In the genomic region with DNA sequence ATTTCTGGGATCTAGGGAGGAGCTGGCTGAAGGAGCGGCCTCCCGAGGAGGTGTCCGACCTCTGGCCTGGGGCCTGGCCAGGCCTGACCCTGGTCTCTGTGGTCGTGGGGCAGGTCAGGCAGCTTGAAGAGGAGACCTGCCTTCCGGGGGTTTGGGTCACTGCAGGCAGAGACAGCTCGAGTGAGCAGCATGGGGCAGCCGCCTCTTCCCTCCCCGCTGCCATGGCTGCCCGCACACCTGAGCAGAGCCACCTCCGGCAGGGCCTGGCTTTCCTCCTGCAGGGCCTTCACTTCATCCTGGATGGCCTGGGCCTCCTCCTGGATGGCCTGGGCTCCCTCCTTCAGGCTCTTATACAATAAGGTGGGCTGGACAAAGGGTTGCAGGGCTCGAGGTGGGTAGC, we compare ENCODE assay signal across 1 cellular context.
TF ChIP-seq lines count a peak whose summit lies in the region.

No MANE protein-coding gene starts in this region.

TF ChIP-seq in HepG2, 621 proteins besides CTCF, POLR2A, EP300 and RAD21 (continues in another document):
- TF ChIP-seq NR2C2 (CRISPR knock-in tag; IDR thresholded peaks at IDR 0.05; ENCODE audit: borderline replicate concordance): 0 out of 2 replicates have a peak, but pooled peaks have one; percentile 27
- no peak for TF ChIP-seq ZMAT3 (CRISPR knock-in tag; conservative IDR thresholded peaks at IDR 0.05)
- 0 out of 2 replicates have a peak, but pooled peaks have one; percentile 19 for TF ChIP-seq KAT8 (CRISPR knock-in tag; IDR thresholded peaks at IDR 0.05)
- no peak for TF ChIP-seq SNAI1 (CRISPR knock-in tag; IDR thresholded peaks at IDR 0.05; ENCODE audit: borderline replicate concordance)
- no peak for TF ChIP-seq ZNF460 (CRISPR knock-in tag; IDR thresholded peaks at IDR 0.05; ENCODE audit: borderline replicate concordance)
- TF ChIP-seq HDAC1 (CRISPR knock-in tag; IDR thresholded peaks at IDR 0.05): peak; percentile 28; the same call in 1 of the 2 replicates
- 0 out of 2 replicates have a peak, but pooled peaks have one; percentile 7 for TF ChIP-seq ETV5 (CRISPR knock-in tag; IDR thresholded peaks at IDR 0.05; ENCODE audit: borderline replicate concordance)
- no peak for TF ChIP-seq KDM5A (IDR thresholded peaks at IDR 0.05; ENCODE audit: borderline replicate concordance, low read length)
- peak; percentile 65 for TF ChIP-seq SALL2 (CRISPR knock-in tag; IDR thresholded peaks at IDR 0.05)
- TF ChIP-seq ZNF788 (CRISPR knock-in tag; IDR thresholded peaks at IDR 0.05; ENCODE audit: borderline replicate concordance): no peak
- TF ChIP-seq, protein P1, sequence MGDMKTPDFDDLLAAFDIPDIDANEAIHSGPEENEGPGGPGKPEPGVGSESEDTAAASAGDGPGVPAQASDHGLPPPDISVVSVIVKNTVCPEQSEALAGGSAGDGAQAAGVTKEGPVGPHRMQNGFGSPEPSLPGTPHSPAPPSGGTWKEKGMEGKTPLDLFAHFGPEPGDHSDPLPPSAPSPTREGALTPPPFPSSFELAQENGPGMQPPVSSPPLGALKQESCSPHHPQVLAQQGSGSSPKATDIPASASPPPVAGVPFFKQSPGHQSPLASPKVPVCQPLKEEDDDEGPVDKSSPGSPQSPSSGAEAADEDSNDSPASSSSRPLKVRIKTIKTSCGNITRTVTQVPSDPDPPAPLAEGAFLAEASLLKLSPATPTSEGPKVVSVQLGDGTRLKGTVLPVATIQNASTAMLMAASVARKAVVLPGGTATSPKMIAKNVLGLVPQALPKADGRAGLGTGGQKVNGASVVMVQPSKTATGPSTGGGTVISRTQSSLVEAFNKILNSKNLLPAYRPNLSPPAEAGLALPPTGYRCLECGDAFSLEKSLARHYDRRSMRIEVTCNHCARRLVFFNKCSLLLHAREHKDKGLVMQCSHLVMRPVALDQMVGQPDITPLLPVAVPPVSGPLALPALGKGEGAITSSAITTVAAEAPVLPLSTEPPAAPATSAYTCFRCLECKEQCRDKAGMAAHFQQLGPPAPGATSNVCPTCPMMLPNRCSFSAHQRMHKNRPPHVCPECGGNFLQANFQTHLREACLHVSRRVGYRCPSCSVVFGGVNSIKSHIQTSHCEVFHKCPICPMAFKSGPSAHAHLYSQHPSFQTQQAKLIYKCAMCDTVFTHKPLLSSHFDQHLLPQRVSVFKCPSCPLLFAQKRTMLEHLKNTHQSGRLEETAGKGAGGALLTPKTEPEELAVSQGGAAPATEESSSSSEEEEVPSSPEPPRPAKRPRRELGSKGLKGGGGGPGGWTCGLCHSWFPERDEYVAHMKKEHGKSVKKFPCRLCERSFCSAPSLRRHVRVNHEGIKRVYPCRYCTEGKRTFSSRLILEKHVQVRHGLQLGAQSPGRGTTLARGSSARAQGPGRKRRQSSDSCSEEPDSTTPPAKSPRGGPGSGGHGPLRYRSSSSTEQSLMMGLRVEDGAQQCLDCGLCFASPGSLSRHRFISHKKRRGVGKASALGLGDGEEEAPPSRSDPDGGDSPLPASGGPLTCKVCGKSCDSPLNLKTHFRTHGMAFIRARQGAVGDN (CRISPR knock-in tag; IDR thresholded peaks at IDR 0.05): peak; percentile 84
- TF ChIP-seq GABPB1 (CRISPR knock-in tag; IDR thresholded peaks at IDR 0.05): peak; percentile 55; the same call in 1 of the 2 replicates
- TF ChIP-seq, protein P2, sequence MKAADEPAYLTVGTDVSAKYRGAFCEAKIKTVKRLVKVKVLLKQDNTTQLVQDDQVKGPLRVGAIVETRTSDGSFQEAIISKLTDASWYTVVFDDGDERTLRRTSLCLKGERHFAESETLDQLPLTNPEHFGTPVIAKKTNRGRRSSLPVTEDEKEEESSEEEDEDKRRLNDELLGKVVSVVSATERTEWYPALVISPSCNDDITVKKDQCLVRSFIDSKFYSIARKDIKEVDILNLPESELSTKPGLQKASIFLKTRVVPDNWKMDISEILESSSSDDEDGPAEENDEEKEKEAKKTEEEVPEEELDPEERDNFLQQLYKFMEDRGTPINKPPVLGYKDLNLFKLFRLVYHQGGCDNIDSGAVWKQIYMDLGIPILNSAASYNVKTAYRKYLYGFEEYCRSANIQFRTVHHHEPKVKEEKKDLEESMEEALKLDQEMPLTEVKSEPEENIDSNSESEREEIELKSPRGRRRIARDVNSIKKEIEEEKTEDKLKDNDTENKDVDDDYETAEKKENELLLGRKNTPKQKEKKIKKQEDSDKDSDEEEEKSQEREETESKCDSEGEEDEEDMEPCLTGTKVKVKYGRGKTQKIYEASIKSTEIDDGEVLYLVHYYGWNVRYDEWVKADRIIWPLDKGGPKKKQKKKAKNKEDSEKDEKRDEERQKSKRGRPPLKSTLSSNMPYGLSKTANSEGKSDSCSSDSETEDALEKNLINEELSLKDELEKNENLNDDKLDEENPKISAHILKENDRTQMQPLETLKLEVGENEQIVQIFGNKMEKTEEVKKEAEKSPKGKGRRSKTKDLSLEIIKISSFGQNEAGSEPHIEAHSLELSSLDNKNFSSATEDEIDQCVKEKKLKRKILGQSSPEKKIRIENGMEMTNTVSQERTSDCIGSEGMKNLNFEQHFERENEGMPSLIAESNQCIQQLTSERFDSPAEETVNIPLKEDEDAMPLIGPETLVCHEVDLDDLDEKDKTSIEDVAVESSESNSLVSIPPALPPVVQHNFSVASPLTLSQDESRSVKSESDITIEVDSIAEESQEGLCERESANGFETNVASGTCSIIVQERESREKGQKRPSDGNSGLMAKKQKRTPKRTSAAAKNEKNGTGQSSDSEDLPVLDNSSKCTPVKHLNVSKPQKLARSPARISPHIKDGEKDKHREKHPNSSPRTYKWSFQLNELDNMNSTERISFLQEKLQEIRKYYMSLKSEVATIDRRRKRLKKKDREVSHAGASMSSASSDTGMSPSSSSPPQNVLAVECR (CRISPR knock-in tag; IDR thresholded peaks at IDR 0.05; ENCODE audit: borderline replicate concordance): peak; percentile 36; the same call in 1 of the 2 replicates
- peak; percentile 37; the same call in 1 of the 2 replicates for TF ChIP-seq ZNF263 (CRISPR knock-in tag; IDR thresholded peaks at IDR 0.05)
- TF ChIP-seq, protein P3, sequence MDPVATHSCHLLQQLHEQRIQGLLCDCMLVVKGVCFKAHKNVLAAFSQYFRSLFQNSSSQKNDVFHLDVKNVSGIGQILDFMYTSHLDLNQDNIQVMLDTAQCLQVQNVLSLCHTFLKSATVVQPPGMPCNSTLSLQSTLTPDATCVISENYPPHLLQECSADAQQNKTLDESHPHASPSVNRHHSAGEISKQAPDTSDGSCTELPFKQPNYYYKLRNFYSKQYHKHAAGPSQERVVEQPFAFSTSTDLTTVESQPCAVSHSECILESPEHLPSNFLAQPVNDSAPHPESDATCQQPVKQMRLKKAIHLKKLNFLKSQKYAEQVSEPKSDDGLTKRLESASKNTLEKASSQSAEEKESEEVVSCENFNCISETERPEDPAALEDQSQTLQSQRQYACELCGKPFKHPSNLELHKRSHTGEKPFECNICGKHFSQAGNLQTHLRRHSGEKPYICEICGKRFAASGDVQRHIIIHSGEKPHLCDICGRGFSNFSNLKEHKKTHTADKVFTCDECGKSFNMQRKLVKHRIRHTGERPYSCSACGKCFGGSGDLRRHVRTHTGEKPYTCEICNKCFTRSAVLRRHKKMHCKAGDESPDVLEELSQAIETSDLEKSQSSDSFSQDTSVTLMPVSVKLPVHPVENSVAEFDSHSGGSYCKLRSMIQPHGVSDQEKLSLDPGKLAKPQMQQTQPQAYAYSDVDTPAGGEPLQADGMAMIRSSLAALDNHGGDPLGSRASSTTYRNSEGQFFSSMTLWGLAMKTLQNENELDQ (CRISPR knock-in tag; IDR thresholded peaks at IDR 0.05; ENCODE audit: borderline replicate concordance): no peak
- TF ChIP-seq ZSCAN31 (CRISPR knock-in tag; IDR thresholded peaks at IDR 0.05; ENCODE audit: low read depth): 0 out of 2 replicates have a peak, but pooled peaks have one; percentile 21
- TF ChIP-seq NFRKB (IDR thresholded peaks at IDR 0.05): no peak
- 0 out of 2 replicates have a peak, but pooled peaks have one; percentile 37 for TF ChIP-seq JUND (CRISPR knock-in tag; IDR thresholded peaks at IDR 0.05)
- no peak for TF ChIP-seq ZFP62 (CRISPR knock-in tag; IDR thresholded peaks at IDR 0.05)
- peak; percentile 67 for TF ChIP-seq IKZF4 (CRISPR knock-in tag; IDR thresholded peaks at IDR 0.05; ENCODE audit: borderline replicate concordance, low read depth, not compliant biosample characterization)
- TF ChIP-seq, protein P4, sequence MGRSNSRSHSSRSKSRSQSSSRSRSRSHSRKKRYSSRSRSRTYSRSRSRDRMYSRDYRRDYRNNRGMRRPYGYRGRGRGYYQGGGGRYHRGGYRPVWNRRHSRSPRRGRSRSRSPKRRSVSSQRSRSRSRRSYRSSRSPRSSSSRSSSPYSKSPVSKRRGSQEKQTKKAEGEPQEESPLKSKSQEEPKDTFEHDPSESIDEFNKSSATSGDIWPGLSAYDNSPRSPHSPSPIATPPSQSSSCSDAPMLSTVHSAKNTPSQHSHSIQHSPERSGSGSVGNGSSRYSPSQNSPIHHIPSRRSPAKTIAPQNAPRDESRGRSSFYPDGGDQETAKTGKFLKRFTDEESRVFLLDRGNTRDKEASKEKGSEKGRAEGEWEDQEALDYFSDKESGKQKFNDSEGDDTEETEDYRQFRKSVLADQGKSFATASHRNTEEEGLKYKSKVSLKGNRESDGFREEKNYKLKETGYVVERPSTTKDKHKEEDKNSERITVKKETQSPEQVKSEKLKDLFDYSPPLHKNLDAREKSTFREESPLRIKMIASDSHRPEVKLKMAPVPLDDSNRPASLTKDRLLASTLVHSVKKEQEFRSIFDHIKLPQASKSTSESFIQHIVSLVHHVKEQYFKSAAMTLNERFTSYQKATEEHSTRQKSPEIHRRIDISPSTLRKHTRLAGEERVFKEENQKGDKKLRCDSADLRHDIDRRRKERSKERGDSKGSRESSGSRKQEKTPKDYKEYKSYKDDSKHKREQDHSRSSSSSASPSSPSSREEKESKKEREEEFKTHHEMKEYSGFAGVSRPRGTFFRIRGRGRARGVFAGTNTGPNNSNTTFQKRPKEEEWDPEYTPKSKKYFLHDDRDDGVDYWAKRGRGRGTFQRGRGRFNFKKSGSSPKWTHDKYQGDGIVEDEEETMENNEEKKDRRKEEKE (IDR thresholded peaks at IDR 0.05): no peak
- TF ChIP-seq JARID2 (CRISPR knock-in tag; IDR thresholded peaks at IDR 0.05; ENCODE audit: insufficient replicate concordance): no peak
- TF ChIP-seq ZNF274 (CRISPR knock-in tag; IDR thresholded peaks at IDR 0.05): peak; percentile 26; the same call in 1 of the 2 replicates
- TF ChIP-seq KDM6A (CRISPR knock-in tag; IDR thresholded peaks at IDR 0.05; ENCODE audit: low read depth): no peak
- no peak for TF ChIP-seq RFX3 (CRISPR knock-in tag; IDR thresholded peaks at IDR 0.05)
- TF ChIP-seq REPIN1 (CRISPR knock-in tag; IDR thresholded peaks at IDR 0.05; ENCODE audit: borderline replicate concordance, low read depth): no peak
- no peak for TF ChIP-seq YEATS4 (CRISPR knock-in tag; IDR thresholded peaks at IDR 0.05; ENCODE audit: borderline replicate concordance)
- 0 out of 2 replicates have a peak, but pooled peaks have one; percentile 27 for TF ChIP-seq HOXD1 (CRISPR knock-in tag; IDR thresholded peaks at IDR 0.05)
- TF ChIP-seq ZFX (CRISPR knock-in tag; IDR thresholded peaks at IDR 0.05; ENCODE audit: low read depth): peak; percentile 61
- no peak for TF ChIP-seq ZFYVE20 (CRISPR knock-in tag; IDR thresholded peaks at IDR 0.05; ENCODE audit: borderline replicate concordance, low read depth)
- TF ChIP-seq ZNF296 (CRISPR knock-in tag; conservative IDR thresholded peaks at IDR 0.05): 0 out of 2 replicates have a peak, but pooled peaks have one; percentile 37
- TF ChIP-seq, protein P5, sequence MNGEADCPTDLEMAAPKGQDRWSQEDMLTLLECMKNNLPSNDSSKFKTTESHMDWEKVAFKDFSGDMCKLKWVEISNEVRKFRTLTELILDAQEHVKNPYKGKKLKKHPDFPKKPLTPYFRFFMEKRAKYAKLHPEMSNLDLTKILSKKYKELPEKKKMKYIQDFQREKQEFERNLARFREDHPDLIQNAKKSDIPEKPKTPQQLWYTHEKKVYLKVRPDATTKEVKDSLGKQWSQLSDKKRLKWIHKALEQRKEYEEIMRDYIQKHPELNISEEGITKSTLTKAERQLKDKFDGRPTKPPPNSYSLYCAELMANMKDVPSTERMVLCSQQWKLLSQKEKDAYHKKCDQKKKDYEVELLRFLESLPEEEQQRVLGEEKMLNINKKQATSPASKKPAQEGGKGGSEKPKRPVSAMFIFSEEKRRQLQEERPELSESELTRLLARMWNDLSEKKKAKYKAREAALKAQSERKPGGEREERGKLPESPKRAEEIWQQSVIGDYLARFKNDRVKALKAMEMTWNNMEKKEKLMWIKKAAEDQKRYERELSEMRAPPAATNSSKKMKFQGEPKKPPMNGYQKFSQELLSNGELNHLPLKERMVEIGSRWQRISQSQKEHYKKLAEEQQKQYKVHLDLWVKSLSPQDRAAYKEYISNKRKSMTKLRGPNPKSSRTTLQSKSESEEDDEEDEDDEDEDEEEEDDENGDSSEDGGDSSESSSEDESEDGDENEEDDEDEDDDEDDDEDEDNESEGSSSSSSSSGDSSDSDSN (CRISPR knock-in tag; IDR thresholded peaks at IDR 0.05): peak; percentile 63; the same call in 1 of the 2 replicates
- TF ChIP-seq YY1 (IDR thresholded peaks at IDR 0.05; ENCODE audit: insufficient read depth, insufficient replicate concordance, low read depth, low read length): peak; percentile 23
- TF ChIP-seq, protein P6, sequence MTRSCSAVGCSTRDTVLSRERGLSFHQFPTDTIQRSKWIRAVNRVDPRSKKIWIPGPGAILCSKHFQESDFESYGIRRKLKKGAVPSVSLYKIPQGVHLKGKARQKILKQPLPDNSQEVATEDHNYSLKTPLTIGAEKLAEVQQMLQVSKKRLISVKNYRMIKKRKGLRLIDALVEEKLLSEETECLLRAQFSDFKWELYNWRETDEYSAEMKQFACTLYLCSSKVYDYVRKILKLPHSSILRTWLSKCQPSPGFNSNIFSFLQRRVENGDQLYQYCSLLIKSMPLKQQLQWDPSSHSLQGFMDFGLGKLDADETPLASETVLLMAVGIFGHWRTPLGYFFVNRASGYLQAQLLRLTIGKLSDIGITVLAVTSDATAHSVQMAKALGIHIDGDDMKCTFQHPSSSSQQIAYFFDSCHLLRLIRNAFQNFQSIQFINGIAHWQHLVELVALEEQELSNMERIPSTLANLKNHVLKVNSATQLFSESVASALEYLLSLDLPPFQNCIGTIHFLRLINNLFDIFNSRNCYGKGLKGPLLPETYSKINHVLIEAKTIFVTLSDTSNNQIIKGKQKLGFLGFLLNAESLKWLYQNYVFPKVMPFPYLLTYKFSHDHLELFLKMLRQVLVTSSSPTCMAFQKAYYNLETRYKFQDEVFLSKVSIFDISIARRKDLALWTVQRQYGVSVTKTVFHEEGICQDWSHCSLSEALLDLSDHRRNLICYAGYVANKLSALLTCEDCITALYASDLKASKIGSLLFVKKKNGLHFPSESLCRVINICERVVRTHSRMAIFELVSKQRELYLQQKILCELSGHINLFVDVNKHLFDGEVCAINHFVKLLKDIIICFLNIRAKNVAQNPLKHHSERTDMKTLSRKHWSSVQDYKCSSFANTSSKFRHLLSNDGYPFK (CRISPR knock-in tag; IDR thresholded peaks at IDR 0.05; ENCODE audit: borderline replicate concordance): no peak
- no peak for TF ChIP-seq ONECUT2 (CRISPR knock-in tag; IDR thresholded peaks at IDR 0.05)
- 0 out of 2 replicates have a peak, but pooled peaks have one; percentile 2 for TF ChIP-seq HNF4A (CRISPR knock-in tag; IDR thresholded peaks at IDR 0.05)
- 0 out of 2 replicates have a peak, but pooled peaks have one; percentile 19 for TF ChIP-seq GLI4 (CRISPR knock-in tag; IDR thresholded peaks at IDR 0.05; ENCODE audit: borderline replicate concordance)
- no peak for TF ChIP-seq RBM22 (optimal IDR thresholded peaks at IDR 0.05; ENCODE audit: low read length)
- TF ChIP-seq KLF12 (CRISPR knock-in tag; IDR thresholded peaks at IDR 0.05; ENCODE audit: borderline replicate concordance): no peak
- TF ChIP-seq GATAD1 (CRISPR knock-in tag; IDR thresholded peaks at IDR 0.05): peak; percentile 21; the same call in 1 of the 2 replicates
- no peak for TF ChIP-seq ELF4 (CRISPR knock-in tag; IDR thresholded peaks at IDR 0.05; ENCODE audit: borderline replicate concordance)
- 0 out of 2 replicates have a peak, but pooled peaks have one; percentile 26 for TF ChIP-seq BORCS8-MEF2B (CRISPR knock-in tag; IDR thresholded peaks at IDR 0.05)
- TF ChIP-seq SMAD1 (CRISPR knock-in tag; IDR thresholded peaks at IDR 0.05; ENCODE audit: borderline replicate concordance, low read depth): no peak
